9 cellular contexts compared by ENCODE assay signal in genomic region chr13:20489185-20489820, GRCh38. TPM values are rescaled to one million over a fixed set of nuclear protein-coding genes. Genes with fewer than 3 reads are reported as not detected.
DNase-seq lines count a peak whose midpoint lies in the region; ATAC-seq, FAIRE-seq and TF ChIP-seq lines count a peak whose summit lies in the region.
"Had no signal": no experiment of that assay in that cellular context is flagged by ENCODE, and none has a peak within 500 bp of the region (broad histone marks: within the 10 kb centered on the region; RNA-seq: fewer than 3 reads in every experiment).

No MANE protein-coding gene starts in this region.

- no peaks in the 10 kb centered on the region for H3K4me1 ChIP-seq in SJCRH30
- H3K4me1 ChIP-seq: vagina had no signal

- peak; percentile 21 for FAIRE-seq in GM12892 (lab: Jason Lieb, UNC)

- H3K4me3 Mint-ChIP-seq in immature natural killer cell = no peak overlapping the region

- peaks cover 5 to 17% (median 11%) of the 10 kb centered on the region in 3 donors for H3K36me3 Mint-ChIP-seq in immature natural killer cell

- H3K27ac Mint-ChIP-seq in immature natural killer cell = no peak overlapping the region

- ATAC-seq in HG02852 (IDR thresholded peaks at IDR 0.05; ENCODE audit: unreplicated experiment) (peak; percentile 94), GM19328 (IDR thresholded peaks at IDR 0.05; ENCODE audit: unreplicated experiment) (no peak)

- H3K9me3 ChIP-seq in SJCRH30 (replicated peaks) = no peaks in the 10 kb centered on the region; the same call in 1 of the 2 replicates
- H3K9me3 ChIP-seq: vagina had no signal

- DNase-seq in GM12892 (ENCODE audit: insufficient read length) = no peak
- peak; percentile 45 to 68 for DNase-seq in SJCRH30
- peak; percentile 61 for DNase-seq in kidney tubule cell (ENCODE audit: low spot score)
- DNase-seq in ecto neural progenitor cell (ENCODE audit: low spot score) = no peak
- DNase-seq in inferior parietal cortex (ENCODE audit: extremely low spot score) = no peak
- no peak for DNase-seq in immature natural killer cell

- no peaks in the 10 kb centered on the region for H3K9me3 Mint-ChIP-seq in immature natural killer cell

- H3K27me3 Mint-ChIP-seq in immature natural killer cell (ENCODE audit: low read depth in 3 of 3) = no peaks in the 10 kb centered on the region

- no peak for TF ChIP-seq POLR2A in GM12892 (IDR thresholded peaks at IDR 0.05; ENCODE audit: low read depth, low read length)

- H3K27me3 ChIP-seq in SJCRH30 = no peaks in the 10 kb centered on the region
- H3K27me3 ChIP-seq: vagina had no signal

- no peak overlapping the region for H3K27ac ChIP-seq in SJCRH30
- H3K27ac ChIP-seq: vagina had no signal

- no peak overlapping the region for H3K4me3 ChIP-seq in SJCRH30
- H3K4me3 ChIP-seq: vagina had no signal

- H3K36me3 ChIP-seq in SJCRH30 = no peaks in the 10 kb centered on the region

- H3K4me1 Mint-ChIP-seq in immature natural killer cell = no peaks in the 10 kb centered on the region

RNA-seq across cellular contexts. Expression of gene CRYL1, which starts 36.4 kb away (rescaled TPM):
- 10.7 TPM for polyA plus RNA-seq in GM12892 (2012; ENCODE audit: missing spikeins)
- 0.15 and 0.20 TPM in 2 replicates for total RNA-seq in SJCRH30 (2014; rRNA removed; shearing (Covaris generic))
- 10 to 100 TPM; 26.2 to 54.2 (median 30.1) TPM for polyA plus RNA-seq in immature natural killer cell

Comparison
In these comparisons a context has a peak if more than half of its experiments do, and no peak if none do; other contexts are left out.
1. DNase-seq: peak in SJCRH30 (2 of 2) and kidney tubule cell (single experiment); none in GM12892 (single experiment), ecto neural progenitor cell (single experiment), inferior parietal cortex (single experiment) and immature natural killer cell (0 of 3).